Comparison of ENCODE assay signal across 11 cellular contexts in the genomic region with DNA sequence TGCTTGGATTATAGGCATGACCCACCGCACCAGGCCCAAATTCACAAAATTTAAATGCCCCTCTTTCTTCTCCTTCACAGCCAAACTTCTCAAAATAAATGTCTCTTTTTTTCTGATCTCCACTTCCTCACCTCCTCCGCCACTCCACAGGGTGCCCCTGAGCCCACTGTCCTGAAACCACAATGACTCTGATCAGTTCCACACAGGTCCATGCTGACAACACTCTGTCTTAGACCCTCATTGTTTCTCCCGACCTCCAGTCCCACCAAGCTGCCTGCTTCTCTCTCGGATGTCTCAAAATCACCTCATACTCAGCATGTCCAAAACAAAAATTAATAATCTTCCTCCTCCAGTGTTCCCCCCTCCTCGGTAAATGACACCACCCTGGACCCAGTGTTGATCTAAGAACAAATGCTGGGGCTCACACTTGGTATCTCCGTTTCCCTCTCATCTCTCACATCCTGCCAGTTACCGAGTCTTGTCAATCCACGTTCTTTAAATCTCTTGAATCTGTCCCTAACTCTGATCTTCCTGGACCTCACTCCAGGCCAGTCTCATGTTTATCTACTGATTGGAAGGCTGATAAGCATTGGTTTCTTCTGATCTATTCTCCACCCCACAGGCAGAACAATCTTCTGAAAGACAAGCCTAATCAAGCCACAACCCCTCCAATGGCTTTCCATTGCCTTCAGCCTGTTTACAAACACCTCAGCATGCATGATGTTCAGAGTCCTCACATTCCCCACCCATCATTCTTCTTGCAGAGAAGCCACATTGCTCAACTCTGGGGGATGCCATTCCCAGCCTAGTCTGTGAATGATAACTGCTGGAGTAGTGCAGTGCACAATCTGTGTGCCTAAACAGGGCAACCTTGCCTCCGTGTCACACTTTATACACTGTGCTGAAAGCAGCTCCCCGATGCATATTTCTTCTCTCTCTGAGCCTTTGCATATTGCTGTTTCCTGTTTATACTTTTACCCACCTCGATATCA. TPM values are rescaled to one million over a fixed set of nuclear protein-coding genes. Genes with fewer than 3 reads are reported as not detected.
A peak's percentile ranks its signal among the peaks of the same experiment; 100 is the strongest.
DNase-seq lines count a peak whose midpoint lies in the region; ATAC-seq and TF ChIP-seq lines count a peak whose summit lies in the region.
"Had no signal": no experiment of that assay in that cellular context is flagged by ENCODE, and none has a peak within 500 bp of the region (broad histone marks: within the 10 kb centered on the region; RNA-seq: fewer than 3 reads in every experiment).

No MANE protein-coding gene starts in this region.

- peaks cover 0 to 2% (median 0%) of the 10 kb centered on the region in 3 donors for H3K27me3 Mint-ChIP-seq in immature natural killer cell (ENCODE audit: low read depth in 3 of 3)

- peaks cover 0 to 6% (median 0%) of the 10 kb centered on the region in 3 donors for H3K36me3 Mint-ChIP-seq in immature natural killer cell

- peak overlapping the region; percentile 10 to 65 (median 52) for H3K4me3 Mint-ChIP-seq in immature natural killer cell

- no peaks in the 10 kb centered on the region for H3K9me3 Mint-ChIP-seq in immature natural killer cell

- H3K4me1 Mint-ChIP-seq in immature natural killer cell, result peaks cover 29 to 36% of the 10 kb centered on the region in 2 donors

- H3K27ac Mint-ChIP-seq in immature natural killer cell, result peak overlapping the region; percentile 2 to 83 (median 40)

- in situ Hi-C loops in KBM-7 (cut with MboI; ENCODE audit: low pct_unique_long_range_greater_than_20kb, low sequenced_read_pairs), result no loop called here
- in situ Hi-C loops in GM13977 (cut with MboI; ENCODE audit: low pct_unique_long_range_greater_than_20kb, low sequenced_read_pairs, unreplicated experiment), result loop anchor here (5.0 kb wide), 1 partner anchor 126 kb away; no protein-coding TSS in a partner anchor

- TF ChIP-seq CTCF in GM13977 (IDR thresholded peaks at IDR 0.05; ENCODE audit: extremely low read depth, insufficient read depth, missing control alignments), result no peak

- DNase-seq in KBM-7, result peak; percentile 49
- no peak for DNase-seq in immature natural killer cell
- no peak for DNase-seq in HuH-7.5 (ENCODE audit: low spot score)
- DNase-seq in GM13977 (ENCODE audit: low spot score), result no peak
- no peak for DNase-seq in NCI-H345 (lab: John Stamatoyannopoulos, UW)
- DNase-seq in NK-92 treated with Interleukin-12 subunit alpha and Interleukin-12 subunit beta, amount 100 ng/mL, for 24 hours (lab: John Stamatoyannopoulos, UW), result no peak
- DNase-seq: amniotic stem cell, DMS79, NCI-H1694 treated with DMSO at 0.1 percent for 48 hours had no signal

- ATAC-seq in GM18498 (IDR thresholded peaks at IDR 0.05; ENCODE audit: unreplicated experiment) (peak; percentile 70), GM21390 (IDR thresholded peaks at IDR 0.05; ENCODE audit: unreplicated experiment) (peak; percentile 62)

RNA-seq across cellular contexts. Expression of a gene that starts 12.4 kb away (rescaled TPM):
- polyA plus RNA-seq in immature natural killer cell, result 100 to 1,000 TPM in 1 of 3 donors, 10 to 100 TPM in 2; 58.0 to 125 (median 65.6) TPM
